In genomic region chr6:168960557-168960956, GRCh38 we compare ENCODE assay signal across 22 cellular contexts.
"Had no signal": no experiment of that assay in that cellular context is flagged by ENCODE, and none has a peak within 500 bp of the region (broad histone marks: within the 10 kb centered on the region; RNA-seq: fewer than 3 reads in every experiment).

No MANE protein-coding gene starts in this region.

- H3K36me3 ChIP-seq: esophagus muscularis mucosa, gastroesophageal sphincter, lower lobe of right lung, tibial nerve, upper lobe of right lung had no signal

- H3K4me3 Mint-ChIP-seq: dendritic cell treated with granulocyte-macrophage colony-stimulating factor and Interleukin-4, amounts not matched to agents 40 ng/mL and 50 ng/mL, for 4 days; effector memory CD8-positive, alpha-beta T cell; memory B cell; mesothelial cell of epicardium; natural killer cell; stimulated activated effector memory CD8-positive, alpha-beta T cell treated with anti-CD3 and anti-CD28 coated beads, Interleukin-12 subunit alpha, Interleukin-12 subunit beta, amount 100 ng/mL, for 72 hours had no signal

- ATAC-seq: effector memory CD8-positive, alpha-beta T cell; gastroesophageal sphincter; left lobe of liver; lower lobe of right lung; natural killer cell; right cardiac atrium; stimulated activated effector memory CD8-positive, alpha-beta T cell treated with anti-CD3 and anti-CD28 coated beads, Interleukin-12 subunit alpha, Interleukin-12 subunit beta, amount 100 ng/mL, for 72 hours; stimulated activated naive CD8-positive, alpha-beta T cell treated with anti-CD3 and anti-CD28 coated beads, Interleukin-15, Interleukin-2, amounts not matched to agents 100 U/mL and 50 U/mL, for 24 hours; upper lobe of right lung had no signal

- H3K79me2 ChIP-seq: hepatocyte had no signal

- H3K27ac ChIP-seq: epithelial cell of prostate, hepatocyte, lower lobe of right lung, testis, tibial nerve, upper lobe of right lung had no signal

- H3K4me3 ChIP-seq: esophagus muscularis mucosa, gastroesophageal sphincter, hepatocyte, lower lobe of right lung, testis, tibial nerve, upper lobe of right lung had no signal

- H3K9me3 ChIP-seq: esophagus muscularis mucosa, gastroesophageal sphincter, lower lobe of right lung, testis, tibial nerve, upper lobe of right lung had no signal

- H3K9me3 Mint-ChIP-seq: dendritic cell treated with granulocyte-macrophage colony-stimulating factor and Interleukin-4, amounts not matched to agents 40 ng/mL and 50 ng/mL, for 4 days; effector memory CD8-positive, alpha-beta T cell; memory B cell; mesothelial cell of epicardium; natural killer cell; stimulated activated effector memory CD8-positive, alpha-beta T cell treated with anti-CD3 and anti-CD28 coated beads, Interleukin-12 subunit alpha, Interleukin-12 subunit beta, amount 100 ng/mL, for 72 hours had no signal

- H3K27me3 ChIP-seq: esophagus muscularis mucosa, gastroesophageal sphincter, hepatocyte, testis, tibial nerve, upper lobe of right lung had no signal

- H2AFZ ChIP-seq: hepatocyte had no signal

- H3K4me1 ChIP-seq: lower lobe of right lung, testis, upper lobe of right lung had no signal

- H3K4me1 Mint-ChIP-seq: memory B cell; stimulated activated effector memory CD8-positive, alpha-beta T cell treated with anti-CD3 and anti-CD28 coated beads, Interleukin-12 subunit alpha, Interleukin-12 subunit beta, amount 100 ng/mL, for 72 hours had no signal

- H3K27ac Mint-ChIP-seq: dendritic cell treated with granulocyte-macrophage colony-stimulating factor and Interleukin-4, amounts not matched to agents 40 ng/mL and 50 ng/mL, for 4 days; effector memory CD8-positive, alpha-beta T cell; memory B cell; mesothelial cell of epicardium; natural killer cell; stimulated activated effector memory CD8-positive, alpha-beta T cell treated with anti-CD3 and anti-CD28 coated beads, Interleukin-12 subunit alpha, Interleukin-12 subunit beta, amount 100 ng/mL, for 72 hours had no signal

- H3K4me2 ChIP-seq: hepatocyte had no signal

- H3K36me3 Mint-ChIP-seq: memory B cell; mesothelial cell of epicardium; natural killer cell; stimulated activated effector memory CD8-positive, alpha-beta T cell treated with anti-CD3 and anti-CD28 coated beads, Interleukin-12 subunit alpha, Interleukin-12 subunit beta, amount 100 ng/mL, for 72 hours had no signal

- DNase-seq: effector memory CD8-positive, alpha-beta T cell; foreskin fibroblast; glutamatergic neuron; kidney glomerular epithelial cell; lower lobe of right lung; natural killer cell; stimulated activated CD4-positive, alpha-beta T cell treated with anti-CD3 and anti-CD28 coated beads, Interleukin-4, amount 100 ng/mL, for 1 hour; stimulated activated CD8-positive, alpha-beta memory T cell treated with anti-CD3 and anti-CD28 coated beads, Interleukin-4, amount 100 ng/mL, for 48 hours; upper lobe of right lung had no signal
